13 cellular contexts compared by ENCODE assay signal in genomic region chr21:38467369-38467768, GRCh38. TPM values are rescaled to one million over a fixed set of nuclear protein-coding genes. Genes with fewer than 3 reads are reported as not detected.
"Had no signal": no experiment of that assay in that cellular context is flagged by ENCODE, and none has a peak within 500 bp of the region (broad histone marks: within the 10 kb centered on the region; RNA-seq: fewer than 3 reads in every experiment).

No MANE protein-coding gene starts in this region.

- H3K4me1 Mint-ChIP-seq: activated naive CD8-positive, alpha-beta T cell treated with anti-CD3 and anti-CD28 coated beads for 36 hours had no signal

- H3K27ac Mint-ChIP-seq: activated naive CD8-positive, alpha-beta T cell treated with anti-CD3 and anti-CD28 coated beads for 36 hours had no signal

- DNase-seq: activated CD4-positive, alpha-beta T cell treated with anti-CD3 and anti-CD28 coated beads for 1 hour; activated CD4-positive, alpha-beta T cell treated with anti-CD3 and anti-CD28 coated beads, Interleukin-2, amount 50 U/mL, for 48 hours; activated effector memory CD4-positive, alpha-beta T cell treated with anti-CD3 and anti-CD28 coated beads, Interleukin-2, amount 50 U/mL, for 16 hours; activated naive CD8-positive, alpha-beta T cell treated with anti-CD3 and anti-CD28 coated beads for 36 hours; activated T-cell treated with anti-CD3 and anti-CD28 coated beads, Interleukin-2, amount 50 U/mL, for 4 hours; brain microvascular endothelial cell; cerebellar nuclear complex; hypothalamus; kidney glomerular epithelial cell; stimulated activated CD4-positive, alpha-beta T cell treated with anti-CD3 and anti-CD28 coated beads, Interleukin-4, amount 100 ng/mL, for 4 hours; T1000; uterus had no signal

- H3K9me3 Mint-ChIP-seq: activated naive CD8-positive, alpha-beta T cell treated with anti-CD3 and anti-CD28 coated beads for 36 hours; activated T-cell treated with anti-CD3 and anti-CD28 coated beads, Interleukin-2, amount 50 U/mL, for 4 hours had no signal

- H3K4me3 Mint-ChIP-seq: activated naive CD8-positive, alpha-beta T cell treated with anti-CD3 and anti-CD28 coated beads for 36 hours; activated T-cell treated with anti-CD3 and anti-CD28 coated beads, Interleukin-2, amount 50 U/mL, for 4 hours had no signal

- H3K36me3 Mint-ChIP-seq: activated naive CD8-positive, alpha-beta T cell treated with anti-CD3 and anti-CD28 coated beads for 36 hours had no signal

- ATAC-seq: activated T-cell treated with anti-CD3 and anti-CD28 coated beads, Interleukin-2, amount 50 U/mL, for 4 hours; esophagus mucosa had no signal

RNA-seq across cellular contexts. Expression of gene ERG, which starts 30.9 kb away (rescaled TPM):
- total RNA-seq: activated naive CD8-positive, alpha-beta T cell treated with anti-CD3 and anti-CD28 coated beads for 36 hours had no signal
